30 cellular contexts compared by ENCODE assay signal in the genomic region with DNA sequence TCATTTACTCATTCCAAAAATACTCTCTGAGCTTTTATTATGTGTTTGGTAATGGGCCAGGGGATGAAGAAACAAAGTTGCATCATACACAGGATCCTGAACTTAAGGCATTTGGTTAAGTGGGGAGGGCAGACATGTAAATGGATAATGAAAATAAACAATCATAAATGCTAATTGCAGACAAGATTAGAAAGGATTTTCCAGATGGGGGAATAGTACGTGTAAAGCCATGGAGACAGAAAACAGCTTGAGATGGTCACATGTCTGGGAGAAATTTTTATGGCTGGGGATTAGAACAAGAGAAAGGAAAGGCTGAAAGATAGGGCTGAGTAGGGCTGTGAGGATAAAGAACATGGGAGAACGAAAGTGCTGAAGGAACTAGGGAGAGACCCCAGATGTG.
"Had no signal": no experiment of that assay in that cellular context is flagged by ENCODE, and none has a peak within 500 bp of the region (broad histone marks: within the 10 kb centered on the region; RNA-seq: fewer than 3 reads in every experiment).

No MANE protein-coding gene starts in this region.

- H3K27me3 Mint-ChIP-seq: activated CD4-positive, alpha-beta memory T cell treated with anti-CD3 and anti-CD28 coated beads for 36 hours; activated CD4-positive, alpha-beta T cell treated with anti-CD3 and anti-CD28 coated beads for 36 hours; activated CD4-positive, alpha-beta T cell treated with anti-CD3 and anti-CD28 coated beads, Interleukin-2, amount 10 ng/mL, durations not matched to agents 24 days and 14 days; activated CD8-positive, alpha-beta memory T cell treated with anti-CD3 and anti-CD28 coated beads, Interleukin-2, amount 10 ng/mL, durations not matched to agents 7 days and 5 days; activated naive CD8-positive, alpha-beta T cell treated with anti-CD3 and anti-CD28 coated beads for 36 hours; activated naive CD8-positive, alpha-beta T cell treated with anti-CD3 and anti-CD28 coated beads, Interleukin-2, amount 50 U/mL, for 24 hours had no signal

- H3K9me3 Mint-ChIP-seq: activated naive CD4-positive, alpha-beta T cell treated with anti-CD3 and anti-CD28 coated beads, Interleukin-2, amount 50 U/mL, for 24 hours had no signal

- H3K4me1 Mint-ChIP-seq: activated CD4-positive, alpha-beta T cell treated with anti-CD3 and anti-CD28 coated beads for 36 hours; activated CD4-positive, alpha-beta T cell treated with anti-CD3 and anti-CD28 coated beads, Interleukin-2, amount 10 ng/mL, durations not matched to agents 24 days and 14 days; activated CD8-positive, alpha-beta memory T cell treated with anti-CD3 and anti-CD28 coated beads, Interleukin-2, amount 10 ng/mL, durations not matched to agents 7 days and 5 days; activated naive CD4-positive, alpha-beta T cell treated with anti-CD3 and anti-CD28 coated beads, Interleukin-2, amount 50 U/mL, for 24 hours; activated naive CD8-positive, alpha-beta T cell treated with anti-CD3 and anti-CD28 coated beads for 36 hours; activated naive CD8-positive, alpha-beta T cell treated with anti-CD3 and anti-CD28 coated beads, Interleukin-2, amount 50 U/mL, for 24 hours; brain had no signal

- H3K4me1 ChIP-seq: ascending aorta, breast epithelium, colonic mucosa had no signal

- H3K27ac Mint-ChIP-seq: activated CD4-positive, alpha-beta memory T cell treated with anti-CD3 and anti-CD28 coated beads for 36 hours; activated CD4-positive, alpha-beta T cell treated with anti-CD3 and anti-CD28 coated beads for 36 hours; activated CD4-positive, alpha-beta T cell treated with anti-CD3 and anti-CD28 coated beads, Interleukin-2, amount 10 ng/mL, durations not matched to agents 24 days and 14 days; activated CD8-positive, alpha-beta memory T cell treated with anti-CD3 and anti-CD28 coated beads, Interleukin-2, amount 10 ng/mL, durations not matched to agents 7 days and 5 days; activated CD8-positive, alpha-beta T cell treated with anti-CD3 and anti-CD28 coated beads, Interleukin-2, amount 10 ng/mL, durations not matched to agents 7 days and 5 days; activated naive CD4-positive, alpha-beta T cell treated with anti-CD3 and anti-CD28 coated beads for 36 hours; activated naive CD4-positive, alpha-beta T cell treated with anti-CD3 and anti-CD28 coated beads, Interleukin-2, amount 50 U/mL, for 24 hours; activated naive CD8-positive, alpha-beta T cell treated with anti-CD3 and anti-CD28 coated beads for 36 hours; activated naive CD8-positive, alpha-beta T cell treated with anti-CD3 and anti-CD28 coated beads, Interleukin-2, amount 50 U/mL, for 24 hours; activated T-helper 1 cell treated with anti-CD3 and anti-CD28 coated beads, Interleukin-12 subunit alpha, Interleukin-12 subunit beta, Interleukin-2, Interleukin-4 antibody, amounts not matched to agents 30 ng/mL and 10 ng/mL and 1 ng/mL, durations not matched to agents 14 hours and 24 hours and 36 hours; activated T-helper 2 cell treated with anti-CD3 and anti-CD28 coated beads, Interferon-gamma antibody, Interleukin-2, Interleukin-4, amounts not matched to agents 10 μg/mL and 5 μg/mL and 100 μg/mL, durations not matched to agents 14 hours and 24 hours and 36 hours; brain had no signal

- H3K36me3 ChIP-seq: ascending aorta, breast epithelium, cardiac muscle cell, colonic mucosa had no signal

- H3K27ac ChIP-seq: ascending aorta, breast epithelium, cardiac muscle cell, colonic mucosa had no signal

- DNase-seq: activated CD4-positive, alpha-beta memory T cell treated with anti-CD3 and anti-CD28 coated beads for 36 hours; activated CD4-positive, alpha-beta T cell treated with anti-CD3 and anti-CD28 coated beads for 36 hours; activated CD4-positive, alpha-beta T cell treated with anti-CD3 and anti-CD28 coated beads, Interleukin-2, amount 10 ng/mL, durations not matched to agents 24 days and 14 days; activated CD4-positive, CD25-positive, alpha-beta regulatory T cell; activated CD4-positive, CD25-positive, alpha-beta regulatory T cell treated with anti-CD3 and anti-CD28 coated beads, Interleukin-2, amount 50 U/mL, for 72 hours; activated CD8-positive, alpha-beta memory T cell treated with anti-CD3 and anti-CD28 coated beads, Interleukin-2, amount 10 ng/mL, durations not matched to agents 7 days and 5 days; activated CD8-positive, alpha-beta memory T cell treated with anti-CD3 and anti-CD28 coated beads, Interleukin-2, amount 50 U/mL, for 4 hours; activated CD8-positive, alpha-beta T cell treated with anti-CD3 and anti-CD28 coated beads, Interleukin-2, amount 10 ng/mL, durations not matched to agents 7 days and 5 days; activated effector memory CD4-positive, alpha-beta T cell treated with anti-CD3 and anti-CD28 coated beads, Interleukin-2, amount 50 U/mL, for 16 hours; activated naive CD4-positive, alpha-beta T cell treated with anti-CD3 and anti-CD28 coated beads for 36 hours; activated naive CD8-positive, alpha-beta T cell treated with anti-CD3 and anti-CD28 coated beads for 36 hours; activated naive CD8-positive, alpha-beta T cell treated with anti-CD3 and anti-CD28 coated beads, Interleukin-2, amount 50 U/mL, for 24 hours; activated T-cell treated with anti-CD3 and anti-CD28 coated beads, Interleukin-2, amount 50 U/mL, for 1 hour; activated T-cell treated with anti-CD3 and anti-CD28 coated beads, Interleukin-2, amount 50 U/mL, for 48 hours; central memory CD4-positive, alpha-beta T cell; cerebellar nuclear complex; colonic mucosa; effector CD8-positive, alpha-beta T cell; foreskin fibroblast; head of caudate nucleus; T-helper 2 cell had no signal

- H3K9me3 ChIP-seq: ascending aorta, breast epithelium, colonic mucosa had no signal

- H3K27me3 ChIP-seq: ascending aorta, breast epithelium, cardiac muscle cell, colonic mucosa had no signal

- H3K36me3 Mint-ChIP-seq: activated CD4-positive, alpha-beta memory T cell treated with anti-CD3 and anti-CD28 coated beads for 36 hours; activated CD8-positive, alpha-beta memory T cell treated with anti-CD3 and anti-CD28 coated beads, Interleukin-2, amount 10 ng/mL, durations not matched to agents 7 days and 5 days; activated naive CD4-positive, alpha-beta T cell treated with anti-CD3 and anti-CD28 coated beads, Interleukin-2, amount 50 U/mL, for 24 hours; activated naive CD8-positive, alpha-beta T cell treated with anti-CD3 and anti-CD28 coated beads for 36 hours; brain had no signal

- H3K4me3 Mint-ChIP-seq: activated CD4-positive, alpha-beta memory T cell treated with anti-CD3 and anti-CD28 coated beads for 36 hours; activated CD4-positive, alpha-beta T cell treated with anti-CD3 and anti-CD28 coated beads for 36 hours; activated CD4-positive, alpha-beta T cell treated with anti-CD3 and anti-CD28 coated beads, Interleukin-2, amount 10 ng/mL, durations not matched to agents 24 days and 14 days; activated CD8-positive, alpha-beta memory T cell treated with anti-CD3 and anti-CD28 coated beads, Interleukin-2, amount 10 ng/mL, durations not matched to agents 7 days and 5 days; activated CD8-positive, alpha-beta T cell treated with anti-CD3 and anti-CD28 coated beads, Interleukin-2, amount 10 ng/mL, durations not matched to agents 7 days and 5 days; activated naive CD4-positive, alpha-beta T cell treated with anti-CD3 and anti-CD28 coated beads for 36 hours; activated naive CD4-positive, alpha-beta T cell treated with anti-CD3 and anti-CD28 coated beads, Interleukin-2, amount 50 U/mL, for 24 hours; activated naive CD8-positive, alpha-beta T cell treated with anti-CD3 and anti-CD28 coated beads for 36 hours; activated naive CD8-positive, alpha-beta T cell treated with anti-CD3 and anti-CD28 coated beads, Interleukin-2, amount 50 U/mL, for 24 hours; activated T-helper 1 cell treated with anti-CD3 and anti-CD28 coated beads, Interleukin-12 subunit alpha, Interleukin-12 subunit beta, Interleukin-2, Interleukin-4 antibody, amounts not matched to agents 30 ng/mL and 10 ng/mL and 1 ng/mL, durations not matched to agents 14 hours and 24 hours and 36 hours; brain had no signal

- ATAC-seq: activated CD4-positive, alpha-beta T cell treated with anti-CD3 and anti-CD28 coated beads for 36 hours; activated CD8-positive, alpha-beta memory T cell treated with anti-CD3 and anti-CD28 coated beads, Interleukin-2, amount 10 ng/mL, durations not matched to agents 7 days and 5 days; activated CD8-positive, alpha-beta T cell treated with anti-CD3 and anti-CD28 coated beads, Interleukin-2, amount 10 ng/mL, durations not matched to agents 7 days and 5 days; activated naive CD8-positive, alpha-beta T cell treated with anti-CD3 and anti-CD28 coated beads, Interleukin-2, amount 50 U/mL, for 24 hours; esophagus mucosa had no signal

- H3K4me3 ChIP-seq: ascending aorta, breast epithelium, cardiac muscle cell, colonic mucosa had no signal

- FAIRE-seq: frontal cortex had no signal
